In the genomic region with DNA sequence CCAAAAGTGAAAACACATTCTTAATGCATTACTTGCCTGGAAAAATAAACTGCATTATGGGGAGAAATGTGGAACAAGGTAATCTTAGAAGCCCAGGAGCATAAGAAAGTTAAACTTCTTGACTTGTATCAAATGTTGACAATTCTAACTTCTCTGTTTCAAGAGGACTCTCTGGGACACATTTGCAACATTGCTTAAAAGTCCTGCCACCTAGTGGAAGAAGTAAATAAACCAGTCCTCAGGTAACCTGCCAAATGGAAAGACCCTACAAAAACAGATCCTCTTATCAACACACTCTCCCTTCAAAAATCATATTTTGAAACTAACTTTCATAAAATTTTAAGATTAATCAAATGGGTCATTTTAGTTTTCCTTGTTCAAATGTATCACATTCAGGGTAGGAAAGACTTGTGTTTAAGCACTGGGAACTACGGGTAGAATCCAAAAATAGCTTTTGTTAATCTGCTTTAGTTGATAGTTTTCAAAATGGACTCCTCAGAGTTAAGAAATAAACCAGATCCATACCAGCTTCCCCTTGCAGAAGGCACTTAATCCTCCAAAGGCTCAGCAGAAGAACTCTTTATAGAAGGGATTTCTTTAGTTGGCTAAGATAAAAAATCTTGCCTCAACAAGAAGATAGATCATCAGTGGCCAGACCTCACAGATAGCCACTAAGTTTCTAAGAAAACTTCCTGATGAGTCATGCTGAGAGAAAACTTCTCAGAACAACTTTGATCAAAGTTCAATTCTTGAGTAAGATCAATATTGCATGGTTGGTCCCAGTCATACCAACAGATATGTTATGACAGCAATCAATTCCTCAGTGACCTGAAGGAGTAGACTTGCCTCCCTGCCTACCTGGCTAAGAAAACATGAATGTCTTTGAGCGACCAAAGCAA, we compare ENCODE assay signal across 8 cellular contexts.
DNase-seq lines count a peak whose midpoint lies in the region; ATAC-seq and TF ChIP-seq lines count a peak whose summit lies in the region.

No MANE protein-coding gene starts in this region.

- intact Hi-C loops in esophagus muscularis mucosa (cut with DNase I): no loop called here
- intact Hi-C loops in prostate gland (cut with DNase I): loop anchor here (5.0 kb wide), 1 partner anchor 610 kb away; no protein-coding TSS in a partner anchor

- TF ChIP-seq EP300 in esophagus muscularis mucosa (IDR thresholded peaks at IDR 0.05): no peak

- H3K27me3 ChIP-seq in esophagus muscularis mucosa: no peaks in the 10 kb centered on the region
- no peaks in the 10 kb centered on the region for H3K27me3 ChIP-seq in prostate gland (replicated peaks; ENCODE audit: insufficient read depth)

- H3K27ac ChIP-seq in esophagus muscularis mucosa (replicated peaks in 1 of 4) (no peak overlapping the region), prostate gland (no peak overlapping the region)

- ATAC-seq in HG02642 (IDR thresholded peaks at IDR 0.05; ENCODE audit: poor library complexity, unreplicated experiment): peak; percentile 52

- H3K36me3 ChIP-seq in esophagus muscularis mucosa: no peaks in the 10 kb centered on the region
- no peaks in the 10 kb centered on the region for H3K36me3 ChIP-seq in prostate gland

- WGBS in esophagus muscularis mucosa: 70% methylated on average over 2 of the region's 2 CpGs
- 75% methylated on average over 2 of the region's 2 CpGs for WGBS in prostate gland

- TF ChIP-seq CTCF in esophagus muscularis mucosa (IDR thresholded peaks at IDR 0.05) (peak in 2 of 3 experiments; percentile 29 to 37), prostate gland (IDR thresholded peaks at IDR 0.05) (peak in 3 of 4 experiments; percentile 24 to 52 (median 37))

- peaks cover 0 to 4% (median 0%) of the 10 kb centered on the region in 4 donors for H3K9me3 ChIP-seq in esophagus muscularis mucosa
- no peaks in the 10 kb centered on the region for H3K9me3 ChIP-seq in prostate gland

- H3K4me3 ChIP-seq in esophagus muscularis mucosa (no peak overlapping the region), prostate gland (no peak overlapping the region)

- TF ChIP-seq POLR2A in esophagus muscularis mucosa (IDR thresholded peaks at IDR 0.05; ENCODE audit: low read depth) (no peak), prostate gland (IDR thresholded peaks at IDR 0.05) (no peak)

- DNase-seq in NCI-H1105 treated with DMSO at 0.1 percent for 48 hours (lab: John Stamatoyannopoulos, UW) (peak; percentile 14), NCI-H1105 (lab: John Stamatoyannopoulos, UW) (no peak), NCI-H82 treated with DMSO at 0.1 percent for 48 hours (lab: John Stamatoyannopoulos, UW; ENCODE audit: unreplicated experiment) (peak; percentile 54), esophagus muscularis mucosa (ENCODE audit: extremely low spot score) (no peak), prostate gland (ENCODE audit: low spot score) (no peak), NCI-H1436 (lab: John Stamatoyannopoulos, UW) (no peak), NCI-H1048 (lab: John Stamatoyannopoulos, UW) (no peak)

- no peaks in the 10 kb centered on the region for H3K4me1 ChIP-seq in esophagus muscularis mucosa
- H3K4me1 ChIP-seq in prostate gland (replicated peaks): no peaks in the 10 kb centered on the region

Comparison
In these comparisons a context has a peak if more than half of its experiments do, and no peak if none do; other contexts are left out.
1. DNase-seq: peak in NCI-H1105 treated with DMSO at 0.1 percent for 48 hours (single experiment) and NCI-H82 treated with DMSO at 0.1 percent for 48 hours (single experiment); none in NCI-H1105 (single experiment), esophagus muscularis mucosa (single experiment), prostate gland (single experiment), NCI-H1436 (single experiment) and NCI-H1048 (single experiment).